Comparison of ENCODE assay signal across 8 cellular contexts in genomic region chr9:33076360-33077004, GRCh38. TPM values are rescaled to one million over a fixed set of nuclear protein-coding genes. Genes with fewer than 3 reads are reported as not detected.
A peak's percentile ranks its signal among the peaks of the same experiment; 100 is the strongest.
DNase-seq lines count a peak whose midpoint lies in the region; ATAC-seq and TF ChIP-seq lines count a peak whose summit lies in the region.

SMU1 (minus strand) TSS chr9:33076674; CDS start chr9:33076608, 66 bp downstream.

- no peak for TF ChIP-seq CTCF in left ventricle myocardium inferior (IDR thresholded peaks at IDR 0.05; ENCODE audit: borderline replicate concordance)
- TF ChIP-seq CTCF in progenitor cell of endocrine pancreas (IDR thresholded peaks at IDR 0.05; ENCODE audit: unreplicated experiment), result no peak

- peak within 1 kb of the TSS; percentile 91 for H3K27ac ChIP-seq in left ventricle myocardium inferior (replicated peaks)

- peak; percentile 64 for TF ChIP-seq POLR2A in GM15510 (IDR thresholded peaks at IDR 0.05; ENCODE audit: borderline replicate concordance, extremely low read depth, insufficient read length)

- H3K27me3 ChIP-seq in left ventricle myocardium inferior (ENCODE audit: low read depth), result no peaks in the 10 kb centered on the region

- peak; percentile 99 for ATAC-seq in HG02885 (IDR thresholded peaks at IDR 0.05; ENCODE audit: poor library complexity, unreplicated experiment)
- ATAC-seq in T-helper 17 cell, result peak; percentile 96

- H3K27me3 Mint-ChIP-seq in T-helper 17 cell (no peaks in the 10 kb centered on the region), progenitor cell of endocrine pancreas (no peaks in the 10 kb centered on the region)

- H3K4me3 Mint-ChIP-seq in T-helper 17 cell (peak within 1 kb of the TSS; percentile 94), progenitor cell of endocrine pancreas (ENCODE audit: low read depth) (peak within 1 kb of the TSS; percentile 99)

- peaks cover 23% of the 10 kb centered on the region for H3K36me3 ChIP-seq in left ventricle myocardium inferior

- intact Hi-C loops in left ventricle myocardium inferior (cut with micrococcal nuclease), result no loop called here

- peak; percentile 98 for DNase-seq in NCI-H1694 treated with DMSO at 0.1 percent for 48 hours (lab: John Stamatoyannopoulos, UW)
- DNase-seq in T-helper 17 cell, result peak; percentile 88 to 92 (median 90)
- DNase-seq in amygdala (lab: John Stamatoyannopoulos, UW), result peak; percentile 68 to 98 (median 92)
- DNase-seq in left ventricle myocardium inferior, result peak; percentile 97
- peak; percentile 91 for DNase-seq in progenitor cell of endocrine pancreas (ENCODE audit: low spot score, unreplicated experiment)
- DNase-seq in ureter (ENCODE audit: low spot score), result peak; percentile 97

- H3K36me3 Mint-ChIP-seq in T-helper 17 cell (ENCODE audit: low read depth) (peaks cover 2% of the 10 kb centered on the region), progenitor cell of endocrine pancreas (ENCODE audit: insufficient read depth) (peaks cover 15% of the 10 kb centered on the region)

- H3K27ac Mint-ChIP-seq in T-helper 17 cell (peak within 1 kb of the TSS; percentile 99), progenitor cell of endocrine pancreas (peak within 1 kb of the TSS; percentile 100)

- H3K9me3 ChIP-seq in T-helper 17 cell (ENCODE audit: control insufficient read depth, low read length, poor library complexity, severe bottlenecking) (no peaks in the 10 kb centered on the region), left ventricle myocardium inferior (replicated peaks) (no peaks in the 10 kb centered on the region)

- peaks cover 17% of the 10 kb centered on the region for H3K4me1 Mint-ChIP-seq in T-helper 17 cell
- H3K4me1 Mint-ChIP-seq in progenitor cell of endocrine pancreas (ENCODE audit: low read depth), result peaks cover 8% of the 10 kb centered on the region

- peaks cover 41% of the 10 kb centered on the region for H3K4me1 ChIP-seq in left ventricle myocardium inferior

- H3K4me3 ChIP-seq in left ventricle myocardium inferior, result peak within 1 kb of the TSS; percentile 78

- no peaks in the 10 kb centered on the region for H3K9me3 Mint-ChIP-seq in progenitor cell of endocrine pancreas (ENCODE audit: low read depth)

RNA-seq across cellular contexts. Expression of gene SMU1, which starts in this region (rescaled TPM):
- total RNA-seq in T-helper 17 cell (10 to 100 TPM; 20.6 to 21.2 TPM), left ventricle myocardium inferior (14.9 TPM), progenitor cell of endocrine pancreas (25.2 and 25.4 TPM in 2 replicates), ureter (22.8 TPM)

Comparison
In these comparisons a context has a peak if more than half of its experiments do, and no peak if none do; other contexts are left out.
1. Peak in every context shown above with its lines: DNase-seq, ATAC-seq, H3K4me3 ChIP-seq and H3K27ac ChIP-seq.